Comparison of ENCODE assay signal across 9 cellular contexts in the genomic region with DNA sequence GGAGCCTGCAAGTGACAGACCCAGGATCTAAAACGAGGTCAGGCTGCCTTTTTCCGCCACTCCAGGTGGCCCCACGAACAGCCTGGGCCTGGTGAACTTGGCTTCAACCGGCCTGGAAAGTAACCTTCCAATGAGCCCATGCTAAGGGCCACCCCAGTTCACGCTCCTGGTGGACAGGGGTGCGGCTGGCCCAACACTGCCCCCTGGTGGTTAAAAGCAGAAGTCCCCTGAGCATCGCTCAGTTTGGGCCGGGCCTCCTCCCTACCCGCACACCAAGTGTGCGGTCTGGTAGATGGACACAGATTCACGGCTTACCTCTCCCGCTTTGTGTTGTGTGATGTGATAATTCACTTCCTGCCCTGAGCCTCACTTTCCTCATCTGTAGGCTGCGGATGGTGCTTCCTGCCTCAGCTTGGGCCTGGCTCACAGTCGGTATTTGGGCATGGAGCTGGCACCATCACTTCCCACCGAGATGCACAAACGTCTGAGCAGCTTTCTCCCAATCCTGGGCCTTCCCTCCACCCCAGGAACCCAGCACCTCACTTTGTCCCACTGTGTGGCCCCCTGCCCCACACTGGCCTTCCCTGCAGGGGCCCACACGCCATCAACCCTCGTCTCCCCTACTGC. TPM values are rescaled to one million over a fixed set of nuclear protein-coding genes. Genes with fewer than 3 reads are reported as not detected.
DNase-seq lines count a peak whose midpoint lies in the region; ATAC-seq, FAIRE-seq and TF ChIP-seq lines count a peak whose summit lies in the region.
"Had no signal": no experiment of that assay in that cellular context is flagged by ENCODE, and none has a peak within 500 bp of the region (broad histone marks: within the 10 kb centered on the region; RNA-seq: fewer than 3 reads in every experiment).

No MANE protein-coding gene starts in this region.

- ATAC-seq in HCT116 (peak; percentile 99), RWPE2 (ENCODE audit: low read depth) (peak; percentile 91), gastroesophageal sphincter (peak; percentile 86), pancreas (peak; percentile 66 to 91 (median 89)), GM19452 (IDR thresholded peaks at IDR 0.05; ENCODE audit: unreplicated experiment) (no peak)

- intact Hi-C loops in HCT116 (cut with micrococcal nuclease) (loop anchor here (1.0 kb wide), 2 partner anchors 40 to 94 kb away; no protein-coding TSS in a partner anchor), pancreas (cut with DNase I) (no loop called here), tibial artery (cut with DNase I; ENCODE audit: low total_unique reads) (no loop called here)

- POLR2A ChIA-PET in CD8-positive, alpha-beta memory T cell (lab: Charles Lee), result no interaction called here
- POLR2A ChIA-PET in HCT116 (lab: Charles Lee), result no interaction called here

- no peaks in the 10 kb centered on the region for H3K9me3 ChIP-seq in CD8-positive, alpha-beta memory T cell (ENCODE audit: low read length)
- H3K9me3 ChIP-seq in HCT116 (ENCODE audit: control insufficient read depth in 1 of 2, insufficient read depth in 1 of 2, low read depth in 1 of 2, low read length in 2 of 2) (no peaks in the 10 kb centered on the region), RWPE2 (ENCODE audit: severe bottlenecking) (no peaks in the 10 kb centered on the region), gastroesophageal sphincter (no peaks in the 10 kb centered on the region), pancreas (no peaks in the 10 kb centered on the region), tibial artery (no peaks in the 10 kb centered on the region)

- H4K20me1 ChIP-seq in HCT116 (ENCODE audit: insufficient read depth), result no peaks in the 10 kb centered on the region

- no peaks in the 10 kb centered on the region for H3K4me1 ChIP-seq in CD8-positive, alpha-beta memory T cell (ENCODE audit: insufficient read depth, low read length)
- peaks cover 0 to 7% of the 10 kb centered on the region in 2 experiments; a peak in 2 of 4 replicates for H3K4me1 ChIP-seq in HCT116 (ENCODE audit: control insufficient read depth in 1 of 2, insufficient read depth in 2 of 2, low read length in 2 of 2)
- no peaks in the 10 kb centered on the region for H3K4me1 ChIP-seq in RWPE2 (ENCODE audit: insufficient read depth, poor library complexity, severe bottlenecking)
- H3K4me1 ChIP-seq in gastroesophageal sphincter, result peaks cover 0 to 5% (median 0%) of the 10 kb centered on the region in 3 donors
- H3K4me1 ChIP-seq in pancreas, result no peaks in the 10 kb centered on the region
- H3K4me1 ChIP-seq in tibial artery, result no peaks in the 10 kb centered on the region

- no peaks in the 10 kb centered on the region for H3K9me2 ChIP-seq in HCT116 (ENCODE audit: insufficient read depth)

- H3K79me2 ChIP-seq in HCT116 (ENCODE audit: insufficient read depth, low read length), result no peaks in the 10 kb centered on the region

- H3K4me1 Mint-ChIP-seq in CD8-positive, alpha-beta memory T cell, result peaks cover 0 to 3% (median 0%) of the 10 kb centered on the region in 3 donors

- no peaks in the 10 kb centered on the region for H3K27me3 ChIP-seq in CD8-positive, alpha-beta memory T cell (ENCODE audit: insufficient read depth, low read length, poor library complexity, severe bottlenecking)
- H3K27me3 ChIP-seq in HCT116 (ENCODE audit: insufficient read depth, low read length), result no peaks in the 10 kb centered on the region
- H3K27me3 ChIP-seq in RWPE2 (ENCODE audit: insufficient read depth, poor library complexity, severe bottlenecking), result no peaks in the 10 kb centered on the region
- peaks cover 7% of the 10 kb centered on the region for H3K27me3 ChIP-seq in gastroesophageal sphincter
- H3K27me3 ChIP-seq in pancreas, result no peaks in the 10 kb centered on the region
- H3K27me3 ChIP-seq in tibial artery, result peaks cover 0 to 14% of the 10 kb centered on the region in 2 donors

- peak overlapping the region in 1 of 8 donors; percentile 7 for H3K27ac Mint-ChIP-seq in CD8-positive, alpha-beta memory T cell

- H2AFZ ChIP-seq in HCT116 (ENCODE audit: low read depth, low read length, poor library complexity, severe bottlenecking), result no peak overlapping the region

- TF ChIP-seq EP300 in gastroesophageal sphincter (IDR thresholded peaks at IDR 0.05), result no peak

- peaks cover 5 to 12% of the 10 kb centered on the region in 2 donors for H3K27me3 Mint-ChIP-seq in CD8-positive, alpha-beta memory T cell

- CTCF ChIA-PET in CD8-positive, alpha-beta memory T cell (lab: Charles Lee), result interaction anchor here (0.6 to 6.4 kb wide), 16 partner anchors 9 to 395 kb away, joined by 3 to 68 read pairs (median 3); partner anchors contain the start of gene RNF215
- CTCF ChIA-PET in HCT116 (lab: Charles Lee), result interaction anchor here (0.6 to 1.9 kb wide), 9 partner anchors 8 to 692 kb away, joined by 3 to 5 read pairs (median 4); partner anchors contain the start of gene MTFP1

- no peaks in the 10 kb centered on the region for H3K9me3 Mint-ChIP-seq in CD8-positive, alpha-beta memory T cell

- WGBS in gastroesophageal sphincter (ENCODE audit: low coverage in 1 of 2), 2 donors, result 0 to 6% methylated on average over 2 to 6 of the region's 18 CpGs
- 48 to 51% methylated on average over 18 of the region's 18 CpGs for WGBS in pancreas, 2 donors

- no TSS peak for BruUV-seq in HCT116 (replicated peaks; lab: Mats Ljungman, UMichigan)

- H3K36me3 Mint-ChIP-seq in CD8-positive, alpha-beta memory T cell, result no peaks in the 10 kb centered on the region

- no peak for FAIRE-seq in pancreas (lab: Jason Lieb, UNC)

- TF ChIP-seq CTCF in HCT116 (IDR thresholded peaks at IDR 0.05 in 2 of 3, conservative IDR thresholded peaks at IDR 0.05 in 1 of 3; ENCODE audit: borderline replicate concordance in 1 of 3, insufficient read depth in 1 of 3, low read depth in 2 of 3, low read length in 2 of 3), result peak; percentile 77 to 95 (median 85)
- TF ChIP-seq CTCF in RWPE2 (IDR thresholded peaks at IDR 0.05; ENCODE audit: poor library complexity, severe bottlenecking), result peak; percentile 92
- peak in 3 of 4 experiments; percentile 87 to 94 (median 88) for TF ChIP-seq CTCF in gastroesophageal sphincter (IDR thresholded peaks at IDR 0.05)
- peak; percentile 91 to 97 (median 96) for TF ChIP-seq CTCF in pancreas (IDR thresholded peaks at IDR 0.05)
- peak; percentile 83 to 95 for TF ChIP-seq CTCF in tibial artery (IDR thresholded peaks at IDR 0.05)

- no peak overlapping the region for H3K9ac ChIP-seq in HCT116 (ENCODE audit: low read length)

- RAD21 ChIA-PET in HCT116 (lab: Charles Lee; ENCODE audit: low non-redundant PET in 1 of 2, low total read pairs in 2 of 2, uncharacterized antibody in 2 of 2, unreplicated experiment in 2 of 2), result interaction anchor here in 1 of 2 experiments (1.1 kb wide), 1 partner anchor 40 kb away, joined by 4 read pairs; no protein-coding TSS in a partner anchor

- H3K4me3 Mint-ChIP-seq in CD8-positive, alpha-beta memory T cell, result no peak overlapping the region

- peak; percentile 85 for TF ChIP-seq RAD21 in HCT116 (IDR thresholded peaks at IDR 0.05; ENCODE audit: low read depth)

- H3K4me3 ChIP-seq in CD8-positive, alpha-beta memory T cell (ENCODE audit: low read length), result no peak overlapping the region
- H3K4me3 ChIP-seq in HCT116 (replicated peaks in 1 of 2; ENCODE audit: low read depth in 1 of 2, low read length in 2 of 2), result no peak overlapping the region
- H3K4me3 ChIP-seq in RWPE2 (ENCODE audit: severe bottlenecking), result no peak overlapping the region
- H3K4me3 ChIP-seq in gastroesophageal sphincter, result no peak overlapping the region
- no peak overlapping the region for H3K4me3 ChIP-seq in pancreas
- H3K4me3 ChIP-seq in tibial artery, result no peak overlapping the region

- no peak overlapping the region for H3K27ac ChIP-seq in CD8-positive, alpha-beta memory T cell (ENCODE audit: low read depth, low read length)
- H3K27ac ChIP-seq in HCT116 (ENCODE audit: low read depth, low read length) (no peak overlapping the region; the same call in 1 of the 2 replicates), RWPE2 (ENCODE audit: poor library complexity, severe bottlenecking) (no peak overlapping the region), gastroesophageal sphincter (no peak overlapping the region), pancreas (no peak overlapping the region), tibial artery (no peak overlapping the region)

- TF ChIP-seq POLR2A in HCT116 (IDR thresholded peaks at IDR 0.05; ENCODE audit: borderline replicate concordance, extremely low read depth, insufficient read depth, insufficient read length) (no peak), gastroesophageal sphincter (IDR thresholded peaks at IDR 0.05) (no peak)

- DNase-seq in CD8-positive, alpha-beta memory T cell, result peak; percentile 65 to 79 (median 69)
- peak; percentile 28 for DNase-seq in HCT116 (ENCODE audit: low read depth, low spot score)
- DNase-seq in RWPE2 (ENCODE audit: low spot score), result no peak
- DNase-seq in activated effector memory CD4-positive, alpha-beta T cell treated with anti-CD3 and anti-CD28 coated beads, Interleukin-2, amount 50 U/mL, for 16 hours, result peak; percentile 91
- peak; percentile 31 to 82 (median 64) for DNase-seq in pancreas
- DNase-seq in tibial artery, result peak in 1 of 2 donors; percentile 24

- H3K4me2 ChIP-seq in HCT116 (ENCODE audit: low read length), result no peak overlapping the region

- H3K36me3 ChIP-seq in CD8-positive, alpha-beta memory T cell (ENCODE audit: insufficient read depth, low read length), result no peaks in the 10 kb centered on the region
- H3K36me3 ChIP-seq in HCT116 (ENCODE audit: control insufficient read depth in 1 of 2, insufficient read depth in 2 of 2, low read length in 2 of 2) (no peaks in the 10 kb centered on the region), RWPE2 (ENCODE audit: low read depth) (no peaks in the 10 kb centered on the region), gastroesophageal sphincter (no peaks in the 10 kb centered on the region), pancreas (no peaks in the 10 kb centered on the region), tibial artery (no peaks in the 10 kb centered on the region)

TF ChIP-seq in HCT116, 20 proteins besides CTCF, POLR2A, EP300 and RAD21 (continues in another document):
- no peak for TF ChIP-seq JUND (IDR thresholded peaks at IDR 0.05)

RNA-seq across cellular contexts. Expression of gene SEC14L3, which starts 13.7 kb away (rescaled TPM):
- total RNA-seq in CD8-positive, alpha-beta memory T cell, result not detected
- not detected for polyA plus RNA-seq in CD8-positive, alpha-beta memory T cell
- not detected for total RNA-seq in HCT116 (2021; ENCODE audit: unreplicated experiment)
- polyA plus RNA-seq in HCT116 (2012), result 0.03 TPM in 1 of 2 replicates, not detected in the other
- not detected for total RNA-seq in gastroesophageal sphincter
- total RNA-seq in pancreas, result not detected
- under 1 TPM in 1 of 2 donors, not detected in 1; 0.05 TPM for polyA plus RNA-seq in pancreas
- total RNA-seq: T-helper 1 cell treated with Interleukin-12 subunit alpha and Interleukin-12 subunit beta and Interleukin-4 antibody, amounts not matched to agents 30 ng/mL and 1 ng/mL, for 36 hours had no signal

RNA-seq across cellular contexts. Expression of gene SEC14L4, which starts 20.0 kb away (rescaled TPM):
- total RNA-seq in CD8-positive, alpha-beta memory T cell, result not detected
- polyA plus RNA-seq in CD8-positive, alpha-beta memory T cell, result not detected
- total RNA-seq in HCT116 (2021; ENCODE audit: unreplicated experiment) (12.7 TPM), gastroesophageal sphincter (not detected), pancreas (1 to 10 TPM in 1 of 6 donors, under 1 TPM in 2, not detected in 3; 0.12 to 1.4 (median 0.12) TPM)
- 8.0 and 9.8 TPM in 2 replicates for polyA plus RNA-seq in HCT116 (2012)
- under 1 TPM; 0.33 to 0.46 TPM for polyA plus RNA-seq in pancreas
- total RNA-seq: T-helper 1 cell treated with Interleukin-12 subunit alpha and Interleukin-12 subunit beta and Interleukin-4 antibody, amounts not matched to agents 30 ng/mL and 1 ng/mL, for 36 hours had no signal

RNA-seq across cellular contexts. Expression of gene MTFP1, which starts 59.9 kb away (rescaled TPM):
- total RNA-seq in CD8-positive, alpha-beta memory T cell, result 100 to 1,000 TPM; 104 to 110 TPM
- 43.1 TPM for polyA plus RNA-seq in CD8-positive, alpha-beta memory T cell
- total RNA-seq in HCT116 (2021; ENCODE audit: unreplicated experiment) (36.1 TPM), gastroesophageal sphincter (10 to 100 TPM in 1 of 4 donors, 1 to 10 TPM in 3; 1.1 to 10.3 (median 6.3) TPM), pancreas (10 to 100 TPM in 1 of 6 donors, 1 to 10 TPM in 5; 3.2 to 11.6 (median 8.0) TPM)
- 49.2 and 55.4 TPM in 2 replicates for polyA plus RNA-seq in HCT116 (2012)
- polyA plus RNA-seq in pancreas, result 10 to 100 TPM; 13.1 to 15.7 TPM
